11 cellular contexts compared by ENCODE assay signal in genomic region chr17:2059837-2060658, GRCh38. TPM values are rescaled to one million over a fixed set of nuclear protein-coding genes. Genes with fewer than 3 reads are reported as not detected.
DNase-seq lines count a peak whose midpoint lies in the region; ATAC-seq and TF ChIP-seq lines count a peak whose summit lies in the region.
"Had no signal": no experiment of that assay in that cellular context is flagged by ENCODE, and none has a peak within 500 bp of the region (broad histone marks: within the 10 kb centered on the region; RNA-seq: fewer than 3 reads in every experiment).

No MANE protein-coding gene starts in this region.

- H3K4me3 ChIP-seq in GM12865 (ENCODE audit: low read depth, low read length) = peak overlapping the region; percentile 34; the same call in 1 of the 2 replicates
- H3K4me3 ChIP-seq in fibroblast of villous mesenchyme (ENCODE audit: low read depth, low read length) = peak overlapping the region; percentile 44
- H3K4me3 ChIP-seq in skin epidermis = no peak overlapping the region

- peaks cover 57% of the 10 kb centered on the region for H3K36me3 Mint-ChIP-seq in activated CD8-positive, alpha-beta T cell treated with anti-CD3 and anti-CD28 coated beads for 36 hours (ENCODE audit: low read depth)

- CTCF ChIA-PET in activated CD8-positive, alpha-beta T cell treated with anti-CD3 and anti-CD28 coated beads for 36 hours (lab: Charles Lee) = interaction anchor here (1.8 to 8.5 kb wide), 4 partner anchors 8 to 189 kb away, joined by 4 to 239 read pairs (median 98); no protein-coding TSS in a partner anchor

- TF ChIP-seq CTCF in GM12865 (IDR thresholded peaks at IDR 0.05; ENCODE audit: insufficient read depth, low read depth, low read length, missing control alignments) = no peak
- no peak for TF ChIP-seq CTCF in activated CD8-positive, alpha-beta T cell treated with anti-CD3 and anti-CD28 coated beads for 36 hours (IDR thresholded peaks at IDR 0.05)
- TF ChIP-seq CTCF in fibroblast of villous mesenchyme (IDR thresholded peaks at IDR 0.05; ENCODE audit: insufficient read depth, low read depth, low read length) = no peak

- peaks cover 13% of the 10 kb centered on the region for H3K4me1 Mint-ChIP-seq in activated CD8-positive, alpha-beta T cell treated with anti-CD3 and anti-CD28 coated beads for 36 hours (ENCODE audit: low read depth)

- intact Hi-C loops in activated CD8-positive, alpha-beta T cell treated with anti-CD3 and anti-CD28 coated beads for 36 hours (cut with micrococcal nuclease) = no loop called here

- no peaks in the 10 kb centered on the region for H3K27me3 Mint-ChIP-seq in activated CD8-positive, alpha-beta T cell treated with anti-CD3 and anti-CD28 coated beads for 36 hours

- no peak for ATAC-seq in activated CD8-positive, alpha-beta T cell treated with anti-CD3 and anti-CD28 coated beads for 36 hours

- H3K4me3 Mint-ChIP-seq in activated CD8-positive, alpha-beta T cell treated with anti-CD3 and anti-CD28 coated beads for 36 hours = peak overlapping the region; percentile 36
- H3K4me3 Mint-ChIP-seq: activated CD4-positive, alpha-beta memory T cell treated with anti-CD3 and anti-CD28 coated beads for 36 hours had no signal

- POLR2A ChIA-PET in activated CD8-positive, alpha-beta T cell treated with anti-CD3 and anti-CD28 coated beads for 36 hours (lab: Charles Lee) = interaction anchor here (0.6 to 1.8 kb wide), 4 partner anchors 26 to 155 kb away, joined by 3 to 5 read pairs (median 4); no protein-coding TSS in a partner anchor

- DNase-seq in GM12865 (ENCODE audit: low read depth) = no peak
- no peak for DNase-seq in activated CD8-positive, alpha-beta T cell treated with anti-CD3 and anti-CD28 coated beads for 36 hours
- DNase-seq in fibroblast of villous mesenchyme (ENCODE audit: low read depth) = no peak
- no peak for DNase-seq in NCI-H345 (lab: John Stamatoyannopoulos, UW)
- DNase-seq in iPS-NIHi11 (ENCODE audit: low spot score) = no peak
- DNase-seq in cerebellar nuclear complex (lab: John Stamatoyannopoulos, UW) = no peak
- no peak for DNase-seq in NCI-H187 treated with DMSO at 0.1 percent for 48 hours (lab: John Stamatoyannopoulos, UW)
- DNase-seq: activated CD4-positive, alpha-beta memory T cell treated with anti-CD3 and anti-CD28 coated beads for 36 hours; NCI-H2081 treated with DMSO at 0.1 percent for 48 hours; stimulated activated CD8-positive, alpha-beta memory T cell treated with anti-CD3 and anti-CD28 coated beads, Interleukin-4, amount 100 ng/mL, for 48 hours had no signal

- peak overlapping the region in 11 of 21 experiments; percentile 11 to 69 (median 46) for H3K27ac ChIP-seq in skin epidermis

- no peak overlapping the region for H3K27ac Mint-ChIP-seq in activated CD8-positive, alpha-beta T cell treated with anti-CD3 and anti-CD28 coated beads for 36 hours

- no peaks in the 10 kb centered on the region for H3K9me3 Mint-ChIP-seq in activated CD8-positive, alpha-beta T cell treated with anti-CD3 and anti-CD28 coated beads for 36 hours
- H3K9me3 Mint-ChIP-seq: activated CD4-positive, alpha-beta memory T cell treated with anti-CD3 and anti-CD28 coated beads for 36 hours had no signal

RNA-seq across cellular contexts. Expression of gene HIC1, which starts 5.1 kb away (rescaled TPM):
- total RNA-seq in activated CD8-positive, alpha-beta T cell treated with anti-CD3 and anti-CD28 coated beads for 36 hours = 10 to 100 TPM; 35.1 TPM
- 81.6 and 102 TPM in 2 replicates for total RNA-seq in fibroblast of villous mesenchyme

RNA-seq across cellular contexts. Expression of gene OVCA2, which starts 18.2 kb away (rescaled TPM):
- 10 to 100 TPM; 28.0 to 28.5 TPM for total RNA-seq in activated CD8-positive, alpha-beta T cell treated with anti-CD3 and anti-CD28 coated beads for 36 hours
- total RNA-seq in fibroblast of villous mesenchyme = 48.4 and 61.8 TPM in 2 replicates

RNA-seq across cellular contexts. Expression of gene DPH1, which starts 30.1 kb away (rescaled TPM):
- 10 to 100 TPM; 27.8 to 32.5 TPM for total RNA-seq in activated CD8-positive, alpha-beta T cell treated with anti-CD3 and anti-CD28 coated beads for 36 hours
- 45.1 and 58.7 TPM in 2 replicates for total RNA-seq in fibroblast of villous mesenchyme

RNA-seq across cellular contexts. Expression of gene RTN4RL1, which starts 34.9 kb away (rescaled TPM):
- total RNA-seq in activated CD8-positive, alpha-beta T cell treated with anti-CD3 and anti-CD28 coated beads for 36 hours = under 1 TPM; 0.27 to 0.49 TPM
- 0.43 TPM in 1 of 2 replicates, not detected in the other for total RNA-seq in fibroblast of villous mesenchyme

Comparison
In these comparisons a context has a peak if more than half of its experiments do, and no peak if none do; other contexts are left out.
1. H3K4me3 ChIP-seq: peak in GM12865 (single experiment) and fibroblast of villous mesenchyme (single experiment); none in skin epidermis (0 of 7).